ENCODE assay signal across 8 cellular contexts in the genomic region with DNA sequence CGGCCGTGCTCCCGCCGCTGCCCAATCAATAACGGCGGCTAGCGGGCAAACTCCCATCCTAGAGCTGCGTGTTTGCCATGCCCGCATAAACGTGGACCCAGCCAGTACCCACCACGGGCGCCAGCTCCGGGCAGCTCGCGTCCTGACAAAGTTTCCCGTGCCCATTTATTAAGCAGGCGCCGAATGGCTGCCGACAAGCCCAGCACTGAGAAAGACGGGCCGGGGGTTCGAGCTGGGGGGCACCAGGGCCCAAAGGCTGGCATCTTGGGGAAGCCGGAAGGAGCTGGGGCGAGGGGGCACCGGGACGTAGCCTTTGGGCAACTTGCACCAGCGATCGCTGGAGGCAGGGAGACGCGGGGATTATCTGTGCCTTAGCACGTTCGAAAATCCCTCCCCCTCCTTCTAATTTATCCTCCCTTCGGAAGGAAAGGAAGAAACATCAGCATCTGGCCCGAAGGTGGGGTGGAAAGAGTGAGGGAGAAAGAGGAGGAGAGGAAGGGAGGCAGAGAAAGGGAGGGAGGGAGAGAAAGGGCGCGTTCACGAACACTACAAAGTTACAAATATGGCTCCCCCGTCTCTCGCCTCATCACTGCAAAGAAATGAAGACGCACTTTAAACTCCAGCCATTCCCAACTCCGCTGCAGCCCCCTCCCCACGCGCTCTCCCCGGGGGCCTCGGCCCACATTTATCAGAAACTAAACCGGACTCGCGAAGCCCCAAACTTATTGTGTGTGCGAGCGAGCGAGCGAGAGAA. TPM values are rescaled to one million over a fixed set of nuclear protein-coding genes. Genes with fewer than 3 reads are reported as not detected.
DNase-seq lines count a peak whose midpoint lies in the region; ATAC-seq lines count a peak whose summit lies in the region.

No MANE protein-coding gene starts in this region.

- H3K4me1 ChIP-seq in esophagus (ENCODE audit: control insufficient read depth in 2 of 2, insufficient read depth in 2 of 2, low read length in 1 of 2) (peaks cover 0 to 4% of the 10 kb centered on the region in 2 donors), thymus (ENCODE audit: control insufficient read depth, insufficient read depth, low read length) (peaks cover 15% of the 10 kb centered on the region)

- H3K4me3 ChIP-seq in esophagus (ENCODE audit: low read depth in 1 of 2, low read length in 2 of 2) (peak overlapping the region; percentile 62 to 92), thymus (ENCODE audit: low read length) (peak overlapping the region; percentile 68)

- peaks cover 48% of the 10 kb centered on the region for H3K36me3 Mint-ChIP-seq in activated T-cell treated with anti-CD3 and anti-CD28 coated beads, Interleukin-2, amount 50 U/mL, for 24 hours (ENCODE audit: low read depth)

- WGBS in esophagus, 2 donors = 1% methylated on average over 52 of the region's 52 CpGs
- under 1% methylated on average over 52 of the region's 52 CpGs for WGBS in thymus

- ATAC-seq in HG02981 (IDR thresholded peaks at IDR 0.05; ENCODE audit: unreplicated experiment) = no peak

- H3K27me3 ChIP-seq in esophagus (ENCODE audit: control insufficient read depth in 1 of 2, insufficient read depth in 2 of 2, low read length in 2 of 2) (no peaks in the 10 kb centered on the region), thymus (ENCODE audit: control insufficient read depth, insufficient read depth) (no peaks in the 10 kb centered on the region)

- H3K27ac Mint-ChIP-seq in activated T-cell treated with anti-CD3 and anti-CD28 coated beads, Interleukin-2, amount 50 U/mL, for 24 hours = peak overlapping the region; percentile 98

- H3K4me1 Mint-ChIP-seq in activated T-cell treated with anti-CD3 and anti-CD28 coated beads, Interleukin-2, amount 50 U/mL, for 24 hours (ENCODE audit: low read depth) = peaks cover 45% of the 10 kb centered on the region

- peaks cover 0 to 2% of the 10 kb centered on the region in 2 donors for H3K36me3 ChIP-seq in esophagus (ENCODE audit: control insufficient read depth in 2 of 2, insufficient read depth in 2 of 2, low read length in 1 of 2)
- H3K36me3 ChIP-seq in thymus (ENCODE audit: control insufficient read depth, insufficient read depth) = no peaks in the 10 kb centered on the region

- no peaks in the 10 kb centered on the region for H3K9me3 ChIP-seq in esophagus (ENCODE audit: control insufficient read depth in 2 of 2, insufficient read depth in 1 of 2, low read depth in 1 of 2, low read length in 1 of 2)
- no peaks in the 10 kb centered on the region for H3K9me3 ChIP-seq in thymus (ENCODE audit: control insufficient read depth)

- DNase-seq in activated gamma-delta T cell treated with Interleukin-2 at 50 U/mL for 16 hours (peak; percentile 28), activated gamma-delta T cell (lab: John Stamatoyannopoulos, UW) (no peak), NCI-H524 (lab: John Stamatoyannopoulos, UW) (peak; percentile 84 to 85), myocyte (ENCODE audit: low read depth) (peak; percentile 75)
- DNase-seq in activated T-cell treated with anti-CD3 and anti-CD28 coated beads, Interleukin-2, amount 50 U/mL, for 24 hours = peak; percentile 77

- H3K9me3 Mint-ChIP-seq in activated T-cell treated with anti-CD3 and anti-CD28 coated beads, Interleukin-2, amount 50 U/mL, for 24 hours = no peaks in the 10 kb centered on the region

- H3K4me3 Mint-ChIP-seq in activated T-cell treated with anti-CD3 and anti-CD28 coated beads, Interleukin-2, amount 50 U/mL, for 24 hours = peak overlapping the region; percentile 96

- H3K27ac ChIP-seq in esophagus (ENCODE audit: low read depth in 2 of 2, low read length in 1 of 2) (peak overlapping the region; percentile 91 to 94), thymus (ENCODE audit: low read depth) (peak overlapping the region; percentile 98)

- no peaks in the 10 kb centered on the region for H3K27me3 Mint-ChIP-seq in activated T-cell treated with anti-CD3 and anti-CD28 coated beads, Interleukin-2, amount 50 U/mL, for 24 hours

RNA-seq across cellular contexts. Expression of a gene that starts 1.1 kb away (rescaled TPM):
- polyA plus RNA-seq in esophagus = 10 to 100 TPM; 45.5 to 51.7 TPM
- total RNA-seq in myocyte = 44.4 and 55.4 TPM in 2 replicates
- 89.7 TPM for polyA plus RNA-seq in myocyte (2012)
- 115 TPM for polyA plus RNA-seq in thymus
